28 cellular contexts compared by ENCODE assay signal in genomic region chr3:29181149-29181780, GRCh38.
DNase-seq lines count a peak whose midpoint lies in the region; ATAC-seq and TF ChIP-seq lines count a peak whose summit lies in the region.
"Had no signal": no experiment of that assay in that cellular context is flagged by ENCODE, and none has a peak within 500 bp of the region (broad histone marks: within the 10 kb centered on the region; RNA-seq: fewer than 3 reads in every experiment).

No MANE protein-coding gene starts in this region.

- H3K9me3 ChIP-seq in mammary epithelial cell (replicated peaks; ENCODE audit: insufficient read depth, low read length) = no peaks in the 10 kb centered on the region
- H3K9me3 ChIP-seq in breast epithelium = no peaks in the 10 kb centered on the region
- no peaks in the 10 kb centered on the region for H3K9me3 ChIP-seq in IMR-90 (ENCODE audit: control insufficient read depth, insufficient read depth, low read length)
- H3K9me3 ChIP-seq in sigmoid colon = no peaks in the 10 kb centered on the region
- H3K9me3 ChIP-seq: adrenal gland had no signal

- H3K4me3 ChIP-seq in mammary epithelial cell (replicated peaks in 1 of 3; ENCODE audit: insufficient read depth in 1 of 3, low read depth in 2 of 3, low read length in 3 of 3) (no peak overlapping the region), breast epithelium (peak overlapping the region in 1 of 3 donors; percentile 11), IMR-90 (ENCODE audit: insufficient read depth, low read depth, low read length) (no peak overlapping the region), sigmoid colon (no peak overlapping the region)
- H3K4me3 ChIP-seq: adrenal gland, smooth muscle cell had no signal

- H3K79me1 ChIP-seq in IMR-90 (ENCODE audit: low read depth in 1 of 2, low read length in 2 of 2) = no peaks in the 10 kb centered on the region

- intact Hi-C loops in mammary epithelial cell (cut with micrococcal nuclease) (no loop called here), breast epithelium (cut with DNase I; ENCODE audit: low total_unique reads) (loop anchor here (5.0 kb wide), 1 partner anchor 114 kb away; no protein-coding TSS in a partner anchor), IMR-90 (cut with micrococcal nuclease) (no loop called here), sigmoid colon (cut with DNase I) (no loop called here)

- H3K23ac ChIP-seq in IMR-90 (ENCODE audit: low read depth, low read length) = no peak overlapping the region

- H3K4me1 ChIP-seq in mammary epithelial cell (ENCODE audit: insufficient read depth, low read length) (peaks cover 13% of the 10 kb centered on the region), breast epithelium (no peaks in the 10 kb centered on the region), IMR-90 (ENCODE audit: control insufficient read depth, insufficient read depth, low read length) (peaks cover 1% of the 10 kb centered on the region; the same call in 1 of the 2 replicates), sigmoid colon (peaks cover 0 to 19% (median 10%) of the 10 kb centered on the region in 4 donors), foreskin keratinocyte (peaks cover 22% of the 10 kb centered on the region)

- in situ Hi-C loops in mammary epithelial cell (cut with MboI; ENCODE audit: low sequenced_read_pairs in 2 of 2) = no loop called here
- in situ Hi-C loops in IMR-90 (cut with MboI; ENCODE audit: low sequenced_read_pairs) = no loop called here

- H3K79me2 ChIP-seq in mammary epithelial cell (ENCODE audit: insufficient read depth, low read length) = no peaks in the 10 kb centered on the region

- no peak for TF ChIP-seq RAD21 in IMR-90 (IDR thresholded peaks at IDR 0.05; ENCODE audit: low read length)

- no peak for TF ChIP-seq EP300 in sigmoid colon (IDR thresholded peaks at IDR 0.05)

- H4K8ac ChIP-seq in IMR-90 (ENCODE audit: low read depth in 2 of 2, low read length in 2 of 2) = no peak overlapping the region

- WGBS in mammary epithelial cell (ENCODE audit: low coverage, missing lambda C conversion rate) = 37% methylated on average over 7 of the region's 7 CpGs
- WGBS in IMR-90 (ENCODE audit: extremely low coverage in 2 of 2, insufficient read length in 1 of 2), 2 experiments = no CpG with 5 or more reads among the region's 7 CpGs
- WGBS in sigmoid colon, 2 donors = 79 to 84% methylated on average over 7 of the region's 7 CpGs

- H2AFZ ChIP-seq in mammary epithelial cell (ENCODE audit: low read depth, low read length) = peak overlapping the region; percentile 30
- H2AFZ ChIP-seq in IMR-90 (replicated peaks; ENCODE audit: low read length, poor library complexity) = no peak overlapping the region

- H3K14ac ChIP-seq in IMR-90 (replicated peaks; ENCODE audit: low read depth, low read length) = no peak overlapping the region

- H3K27me3 ChIP-seq in mammary epithelial cell (ENCODE audit: insufficient read depth, low read length) = no peaks in the 10 kb centered on the region
- no peaks in the 10 kb centered on the region for H3K27me3 ChIP-seq in breast epithelium
- H3K27me3 ChIP-seq in IMR-90 (ENCODE audit: control insufficient read depth, insufficient read depth, low read length) = no peaks in the 10 kb centered on the region
- no peaks in the 10 kb centered on the region for H3K27me3 ChIP-seq in sigmoid colon
- H3K27me3 ChIP-seq in foreskin keratinocyte = no peaks in the 10 kb centered on the region
- H3K27me3 ChIP-seq: adrenal gland had no signal

- POLR2A ChIA-PET in IMR-90 (lab: Charles Lee; ENCODE audit: unreplicated experiment) = no interaction called here

- CTCF ChIA-PET in mammary epithelial cell (lab: Charles Lee; ENCODE audit: low non-redundant PET) (no interaction called here), IMR-90 (lab: Yijun Ruan, JAX) (no interaction called here)

- no peak overlapping the region; the same call in 1 of the 2 replicates for H2AK5ac ChIP-seq in IMR-90 (ENCODE audit: low read depth, low read length)

- H3K9me1 ChIP-seq in IMR-90 (ENCODE audit: insufficient read depth, low read length) = 0 out of 2 replicates have a peak, but pooled peaks cover 2% of the 10 kb centered on the region

- no peak overlapping the region for H3K4ac ChIP-seq in IMR-90 (ENCODE audit: low read depth, low read length)

- dilution Hi-C loops in mammary epithelial cell (cut with HindIII; ENCODE audit: low sequenced_read_pairs) (no loop called here), IMR-90 (cut with HindIII; ENCODE audit: low sequenced_read_pairs, unreplicated experiment) (no loop called here)

- H2BK5ac ChIP-seq in IMR-90 (ENCODE audit: low read depth, low read length, poor library complexity, severe bottlenecking) = no peak overlapping the region

- H4K91ac ChIP-seq in IMR-90 (ENCODE audit: insufficient read depth, low read depth, low read length) = no peak overlapping the region

- no peak for DNase-seq in mammary epithelial cell
- DNase-seq in breast epithelium (ENCODE audit: low spot score in 2 of 2) = no peak
- no peak for DNase-seq in IMR-90
- DNase-seq in sigmoid colon = no peak
- DNase-seq in AG08396 (ENCODE audit: low spot score) = no peak
- DNase-seq in stimulated activated naive CD4-positive, alpha-beta T cell (lab: John Stamatoyannopoulos, UW) = no peak
- no peak for DNase-seq in foreskin keratinocyte
- DNase-seq: activated CD4-positive, CD25-positive, alpha-beta regulatory T cell treated with anti-CD3 and anti-CD28 coated beads, Interleukin-2, amount 50 U/mL, for 72 hours; activated gamma-delta T cell treated with Interleukin-2 at 50 U/mL for 16 hours; activated T-cell treated with anti-CD3 and anti-CD28 coated beads, Interleukin-2, amount 50 U/mL, for 1 hour; adrenal gland; AML-193; CD8-positive, alpha-beta memory T cell; cortex of kidney; DMS53; GF-D8; glutamatergic neuron; HFFc6; left cardiac atrium; mesenchymal stem cell; naive B cell; NCI-H1048; NCI-H187 treated with DMSO at 0.1 percent for 48 hours; nucleus accumbens; stimulated activated naive CD8-positive, alpha-beta T cell treated with anti-CD3 and anti-CD28 coated beads, Interleukin-15, Interleukin-2, amounts not matched to agents 100 U/mL and 50 U/mL, for 24 hours had no signal

- no peak overlapping the region for H2BK120ac ChIP-seq in IMR-90 (ENCODE audit: low read depth, low read length)

- peak overlapping the region; percentile 56 for H3K4me2 ChIP-seq in mammary epithelial cell (ENCODE audit: insufficient read depth, low read depth, low read length)
- H3K4me2 ChIP-seq in IMR-90 (ENCODE audit: low read depth, low read length) = peak overlapping the region; percentile 54; the same call in 1 of the 2 replicates
- H3K4me2 ChIP-seq: smooth muscle cell had no signal

- H3K56ac ChIP-seq in IMR-90 (ENCODE audit: extremely low read depth, insufficient read depth, low read length) = no peak overlapping the region

- H4K20me1 ChIP-seq in mammary epithelial cell (ENCODE audit: insufficient read depth, low read length) = no peaks in the 10 kb centered on the region
- H4K20me1 ChIP-seq in IMR-90 (ENCODE audit: insufficient read depth, low read length) = no peaks in the 10 kb centered on the region

- H3K27ac ChIP-seq in mammary epithelial cell (ENCODE audit: insufficient read depth, low read depth, low read length) (no peak overlapping the region), breast epithelium (no peak overlapping the region), IMR-90 (ENCODE audit: insufficient read depth, low read length) (no peak overlapping the region), sigmoid colon (no peak overlapping the region), foreskin keratinocyte (no peak overlapping the region)
- H3K27ac ChIP-seq: 22Rv1, adrenal gland had no signal

- H4K5ac ChIP-seq in IMR-90 (ENCODE audit: low read depth, low read length) = no peak overlapping the region; the same call in 1 of the 2 replicates

- ATAC-seq in HG02852 (IDR thresholded peaks at IDR 0.05; ENCODE audit: unreplicated experiment) (peak; percentile 78), IMR-90 (ENCODE audit: low read depth) (no peak), foreskin keratinocyte (no peak)
- ATAC-seq: left cardiac atrium; stimulated activated naive CD8-positive, alpha-beta T cell treated with anti-CD3 and anti-CD28 coated beads, Interleukin-15, Interleukin-2, amounts not matched to agents 100 U/mL and 50 U/mL, for 24 hours had no signal

- H3K18ac ChIP-seq in IMR-90 (ENCODE audit: low read depth, low read length) = peak overlapping the region; percentile 8; the same call in 1 of the 2 replicates

- peak overlapping the region; percentile 6; the same call in 1 of the 2 replicates for H2BK20ac ChIP-seq in IMR-90 (ENCODE audit: low read depth, low read length)

- no peak overlapping the region for H3K9ac ChIP-seq in mammary epithelial cell (ENCODE audit: insufficient read depth, low read length)
- H3K9ac ChIP-seq in IMR-90 (ENCODE audit: low read depth, low read length) = no peak overlapping the region

- H2BK15ac ChIP-seq in IMR-90 (ENCODE audit: low read depth, low read length) = 0 out of 3 replicates have a peak overlapping the region, but pooled peaks have one; percentile 38

- TF ChIP-seq POLR2A in breast epithelium (IDR thresholded peaks at IDR 0.05) (no peak), IMR-90 (IDR thresholded peaks at IDR 0.05; ENCODE audit: low read depth, low read length) (no peak), sigmoid colon (IDR thresholded peaks at IDR 0.05) (no peak)

- BruUV-seq in mammary epithelial cell (replicated peaks; lab: Mats Ljungman, UMichigan) (no TSS peak), IMR-90 (replicated peaks; lab: Mats Ljungman, UMichigan) (no TSS peak)

- H3K36me3 ChIP-seq in mammary epithelial cell (ENCODE audit: insufficient read depth, low read length) (no peaks in the 10 kb centered on the region), breast epithelium (no peaks in the 10 kb centered on the region), IMR-90 (ENCODE audit: control insufficient read depth, insufficient read depth, low read length) (no peaks in the 10 kb centered on the region), sigmoid colon (no peaks in the 10 kb centered on the region)
- H3K36me3 ChIP-seq: adrenal gland had no signal

- TF ChIP-seq CTCF in mammary epithelial cell (conservative IDR thresholded peaks at IDR 0.05 in 1 of 2, IDR thresholded peaks at IDR 0.05 in 1 of 2; ENCODE audit: extremely low read depth in 1 of 2, insufficient read depth in 1 of 2, low read depth in 1 of 2, low read length in 2 of 2) = no peak
- no peak for TF ChIP-seq CTCF in breast epithelium (IDR thresholded peaks at IDR 0.05)
- no peak for TF ChIP-seq CTCF in IMR-90 (conservative IDR thresholded peaks at IDR 0.05; ENCODE audit: low read depth, low read length)
- no peak for TF ChIP-seq CTCF in sigmoid colon (IDR thresholded peaks at IDR 0.05)
- no peak for TF ChIP-seq CTCF in foreskin keratinocyte (conservative IDR thresholded peaks at IDR 0.05)

- H2AK9ac ChIP-seq in IMR-90 (replicated peaks; ENCODE audit: low read depth, low read length, poor library complexity) = no peak overlapping the region
